Comparison of ENCODE assay signal across 8 cellular contexts in the genomic region with DNA sequence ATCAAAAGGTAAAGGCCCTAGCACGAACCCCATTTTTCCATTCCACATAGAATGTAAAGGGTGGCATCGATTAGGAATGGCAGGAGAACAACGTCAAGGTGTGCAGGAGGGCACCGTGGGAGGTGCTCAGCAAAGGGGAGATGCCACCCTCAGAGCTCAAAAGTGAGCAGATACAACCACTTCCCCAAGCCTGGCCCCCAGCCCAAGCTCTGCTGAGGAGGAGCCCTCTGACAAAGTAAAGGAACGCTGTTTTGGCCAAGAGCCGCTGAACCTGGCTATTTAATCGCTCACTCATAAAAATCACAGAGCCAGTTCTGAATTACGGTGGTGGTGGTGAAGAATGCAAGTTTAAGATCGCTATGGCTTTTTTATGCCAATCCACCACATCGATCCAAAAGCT. TPM values are rescaled to one million over a fixed set of nuclear protein-coding genes. Genes with fewer than 3 reads are reported as not detected.
A peak's percentile ranks its signal among the peaks of the same experiment; 100 is the strongest.
DNase-seq lines count a peak whose midpoint lies in the region; ATAC-seq and TF ChIP-seq lines count a peak whose summit lies in the region.

No MANE protein-coding gene starts in this region.

- H2AK5ac ChIP-seq in trophoblast cell (ENCODE audit: low read length), result no peak overlapping the region

- peak overlapping the region; percentile 83 for H3K4me2 ChIP-seq in DND-41 (ENCODE audit: insufficient read depth, low read length)
- H3K4me2 ChIP-seq in trophoblast cell (ENCODE audit: low read length), result peak overlapping the region; percentile 86

- DNase-seq in DND-41 (no peak), Panc1 (ENCODE audit: low read depth, low spot score) (no peak), epithelial cell of prostate (ENCODE audit: low read depth, low spot score) (no peak), trophoblast cell (no peak), omental fat pad (ENCODE audit: low spot score) (no peak), NCI-H510A (lab: John Stamatoyannopoulos, UW) (no peak), NCI-H187 (lab: John Stamatoyannopoulos, UW) (no peak)

- peaks cover 4% of the 10 kb centered on the region for H3K79me1 ChIP-seq in trophoblast cell (ENCODE audit: low read length)

- peak overlapping the region; percentile 61 for H3K9ac ChIP-seq in DND-41 (ENCODE audit: low read depth, low read length)
- no peak overlapping the region for H3K9ac ChIP-seq in trophoblast cell (ENCODE audit: low read length)

- H3K4me3 ChIP-seq in DND-41 (ENCODE audit: low read depth in 1 of 2, low read length in 2 of 2) (peak overlapping the region; percentile 23 to 65; a peak in 3 of 4 replicates), Panc1 (ENCODE audit: low read depth in 2 of 2, low read length in 2 of 2) (peak overlapping the region; percentile 74 to 97), trophoblast cell (ENCODE audit: low read depth, low read length) (peak overlapping the region; percentile 84)

- in situ Hi-C loops in Panc1 (cut with HindIII; ENCODE audit: low pct_unique_long_range_greater_than_20kb, low sequenced_read_pairs), result no loop called here

- no peak overlapping the region for H3K23ac ChIP-seq in trophoblast cell (ENCODE audit: low read length)

- intact Hi-C loops in Panc1 (cut with micrococcal nuclease; ENCODE audit: unreplicated experiment), result no loop called here

- no peak overlapping the region for H2BK12ac ChIP-seq in trophoblast cell (ENCODE audit: low read length)

- no peak overlapping the region for H3K18ac ChIP-seq in trophoblast cell (ENCODE audit: low read length)

- H4K91ac ChIP-seq in trophoblast cell (ENCODE audit: low read depth, low read length), result no peak overlapping the region

- H3K36me3 ChIP-seq in DND-41 (ENCODE audit: insufficient read depth, low read length) (no peaks in the 10 kb centered on the region), Panc1 (ENCODE audit: control insufficient read depth, insufficient read depth, low read length) (no peaks in the 10 kb centered on the region), trophoblast cell (ENCODE audit: control insufficient read depth in 1 of 2, insufficient read depth in 2 of 2, low read length in 2 of 2) (no peaks in the 10 kb centered on the region)

- no peaks in the 10 kb centered on the region for H4K20me1 ChIP-seq in DND-41 (ENCODE audit: insufficient read depth, low read length)

- 0 out of 2 replicates have a peak, but pooled peaks cover 7% of the 10 kb centered on the region for H3K79me2 ChIP-seq in DND-41 (ENCODE audit: insufficient read depth, low read length)
- H3K79me2 ChIP-seq in trophoblast cell (ENCODE audit: control insufficient read depth, insufficient read depth, low read length, poor library complexity), result peaks cover 2% of the 10 kb centered on the region

- ATAC-seq in DND-41 (ENCODE audit: insufficient read depth, low read depth) (no peak), Panc1 (no peak), HG02678 (IDR thresholded peaks at IDR 0.05; ENCODE audit: unreplicated experiment) (no peak), omental fat pad (ENCODE audit: low FRiP score) (no peak)

- H3K9me3 ChIP-seq in DND-41 (ENCODE audit: insufficient read depth, low read length, severe bottlenecking), result no peaks in the 10 kb centered on the region
- no peaks in the 10 kb centered on the region for H3K9me3 ChIP-seq in Panc1 (ENCODE audit: control insufficient read depth, insufficient read depth, low read depth, low read length)
- H3K9me3 ChIP-seq in trophoblast cell (ENCODE audit: insufficient read depth, low read depth, low read length), result no peaks in the 10 kb centered on the region

- H2BK120ac ChIP-seq in trophoblast cell (ENCODE audit: insufficient read depth, low read length, poor library complexity), result no peak overlapping the region

- peak overlapping the region; percentile 48 for H4K8ac ChIP-seq in trophoblast cell (ENCODE audit: low read depth, low read length)

- CTCF ChIA-PET in Panc1 (lab: Charles Lee), result no interaction called here

- no peak overlapping the region for H3K4ac ChIP-seq in trophoblast cell (ENCODE audit: low read depth, low read length)

- POLR2A ChIA-PET in Panc1 (lab: Charles Lee), result interaction anchor here (0.6 to 1.3 kb wide), 3 partner anchors 207 to 439 kb away, joined by 3 to 4 read pairs (median 3); partner anchors contain the start of gene LEO1

- H3K27me3 ChIP-seq in DND-41 (ENCODE audit: insufficient read depth, low read length, poor library complexity), result no peaks in the 10 kb centered on the region
- H3K27me3 ChIP-seq in Panc1 (ENCODE audit: control insufficient read depth, insufficient read depth, low read length), result no peaks in the 10 kb centered on the region
- H3K27me3 ChIP-seq in trophoblast cell (ENCODE audit: insufficient read depth, low read length), result peaks cover 5% of the 10 kb centered on the region

- BruUV-seq in Panc1 (replicated peaks; lab: Mats Ljungman, UMichigan), result no TSS peak

- WGBS in trophoblast cell (ENCODE audit: extremely low coverage, insufficient coverage, insufficient read length), result no CpG with 5 or more reads among the region's 10 CpGs

- H4K12ac ChIP-seq in trophoblast cell (ENCODE audit: low read depth, low read length), result no peak overlapping the region

- H2BK5ac ChIP-seq in trophoblast cell (ENCODE audit: low read depth, low read length, poor library complexity), result no peak overlapping the region

- H3K27ac ChIP-seq in DND-41 (ENCODE audit: low read length) (no peak overlapping the region), Panc1 (ENCODE audit: low read length) (peak overlapping the region; percentile 84), epithelial cell of prostate (peak overlapping the region; percentile 83), trophoblast cell (ENCODE audit: low read depth, low read length) (no peak overlapping the region)

- H3K14ac ChIP-seq in trophoblast cell (ENCODE audit: low read length), result no peak overlapping the region

- H3K4me1 ChIP-seq in DND-41 (ENCODE audit: insufficient read depth, low read length) (peaks cover 23% of the 10 kb centered on the region), Panc1 (ENCODE audit: control insufficient read depth, insufficient read depth, low read length) (peaks cover 8% of the 10 kb centered on the region), trophoblast cell (ENCODE audit: control insufficient read depth in 1 of 2, insufficient read depth in 2 of 2, low read length in 2 of 2) (peaks cover 2 to 3% of the 10 kb centered on the region in 2 experiments)

- H2AFZ ChIP-seq in DND-41 (ENCODE audit: low read depth, low read length) (peak overlapping the region; percentile 70), trophoblast cell (ENCODE audit: insufficient read depth, low read length, poor library complexity) (peak overlapping the region; percentile 67)

- TF ChIP-seq CTCF in DND-41 (IDR thresholded peaks at IDR 0.05; ENCODE audit: borderline replicate concordance, extremely low read depth, low read length, poor library complexity, severe bottlenecking), result no peak
- TF ChIP-seq CTCF in Panc1 (IDR thresholded peaks at IDR 0.05), result no peak
- no peak for TF ChIP-seq CTCF in omental fat pad (IDR thresholded peaks at IDR 0.05)

RNA-seq across cellular contexts. Expression of gene GNB5, which starts 12.4 kb away (rescaled TPM):
- total RNA-seq in Panc1 (2021; ENCODE audit: unreplicated experiment), result 58.7 TPM
- 93.5 TPM for polyA plus RNA-seq in Panc1 (2012; ENCODE audit: insufficient read length)
- 7.4 TPM in 2 replicates for polyA plus RNA-seq in trophoblast cell (2013)
- total RNA-seq in omental fat pad, result 10 to 100 TPM; 17.2 to 27.1 (median 19.3) TPM

Comparison
In these comparisons a context has a peak if more than half of its experiments do, and no peak if none do; other contexts are left out.
1. H3K27ac ChIP-seq: peak in Panc1 (single experiment) and epithelial cell of prostate (single experiment); none in DND-41 (single experiment) and trophoblast cell (single experiment).
2. Peak in every context shown above with its lines, with median percentiles within 50 percentile points of each other: H3K4me3 ChIP-seq.